Comparison of ENCODE assay signal across 9 cellular contexts in the genomic region with DNA sequence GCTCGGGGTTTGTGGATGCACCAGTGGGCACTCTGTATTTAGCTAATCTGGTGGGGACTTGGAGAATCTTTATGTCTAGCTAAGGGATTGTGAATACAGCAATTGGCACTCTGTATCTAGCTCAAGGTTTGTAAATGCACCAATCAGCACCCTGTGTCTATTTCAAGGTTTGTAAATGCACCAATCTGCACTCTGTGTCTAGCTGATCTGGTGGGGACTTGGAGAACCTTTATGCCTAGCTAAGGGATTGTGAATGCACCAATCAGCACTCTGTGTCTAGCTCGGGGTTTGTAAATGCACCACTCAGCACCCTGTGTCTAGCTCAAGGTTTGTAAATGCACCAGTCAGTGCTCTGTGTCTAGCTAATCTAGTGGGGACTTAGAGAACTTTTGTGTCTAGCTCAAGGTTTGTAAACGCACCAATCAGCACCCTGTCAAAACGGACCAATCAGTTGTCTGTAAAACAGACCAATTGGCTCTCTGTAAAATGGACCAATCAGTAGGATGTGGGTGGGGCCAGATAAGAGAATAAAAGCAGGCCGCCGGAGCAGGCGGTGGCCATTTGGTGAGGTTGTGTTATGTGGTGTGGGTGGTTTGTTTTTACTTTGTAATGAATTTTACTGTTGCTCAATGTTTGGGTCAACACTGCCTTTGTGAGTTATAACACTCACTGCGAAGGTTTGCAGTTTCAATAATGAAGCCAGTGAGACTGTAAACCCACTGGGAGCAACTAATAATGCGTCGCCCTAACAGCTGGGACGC. TPM values are rescaled to one million over a fixed set of nuclear protein-coding genes. Genes with fewer than 3 reads are reported as not detected.
DNase-seq lines count a peak whose midpoint lies in the region; ATAC-seq, FAIRE-seq and TF ChIP-seq lines count a peak whose summit lies in the region.
"Not testable (repeated sequence)": the region's sequence is repeated elsewhere in the genome, so short reads cannot be mapped to it uniquely, and the experiment has no call there.
"Had no signal": no experiment of that assay in that cellular context is flagged by ENCODE, and none has a peak within 500 bp of the region (broad histone marks: within the 10 kb centered on the region; RNA-seq: fewer than 3 reads in every experiment).

No MANE protein-coding gene starts in this region.

- H3K9ac ChIP-seq in K562 (ENCODE audit: insufficient read depth in 1 of 2, low read depth in 2 of 2, low read length in 2 of 2); iPS-15b (ENCODE audit: low read depth, low read length); smooth muscle cell (ENCODE audit: low read depth): not testable (repeated sequence)

- in situ Hi-C loops in ACHN (cut with HindIII; ENCODE audit: low pct_ligation_motif_present, low pct_unique_long_range_greater_than_20kb, low sequenced_read_pairs); K562 (cut with MboI): not testable (repeated sequence)

- H3K27me3 ChIP-seq in K562 (ENCODE audit: control insufficient read depth in 2 of 2, insufficient read depth in 2 of 2, low read length in 2 of 2) = peaks cover 7 to 14% of the 10 kb centered on the region in 2 experiments; a peak in 4 of 5 replicates
- H3K27me3 ChIP-seq in iPS-15b (ENCODE audit: control insufficient read depth, insufficient read depth, low read length); smooth muscle cell (ENCODE audit: low read depth): not testable (repeated sequence)

- TF ChIP-seq POLR2A in K562 (conservative IDR thresholded peaks at IDR 0.05) = not testable (repeated sequence)

- H3K4me1 ChIP-seq in K562 (replicated peaks in 1 of 2; ENCODE audit: control insufficient read depth in 2 of 2, insufficient read depth in 2 of 2, low read length in 2 of 2); iPS-15b (ENCODE audit: control insufficient read depth, insufficient read depth, low read length); smooth muscle cell (ENCODE audit: low read depth): not testable (repeated sequence)

- peak; percentile 64 for DNase-seq in ACHN
- peak; percentile 10 for DNase-seq in ELF-1 (ENCODE audit: low read depth, low spot score)
- not testable (repeated sequence) for DNase-seq in activated CD8-positive, alpha-beta T cell treated with anti-CD3 and anti-CD28 coated beads for 36 hours; K562 (ENCODE audit: extremely low read depth in 1 of 4, low spot score in 3 of 4); natural killer cell treated with Interleukin-12 subunit alpha and Interleukin-12 subunit beta and Interleukin-15 and Interleukin-18, amount 100 ng/mL, for 72 hours (ENCODE audit: low spot score); smooth muscle cell (lab: John Stamatoyannopoulos, UW; ENCODE audit: unreplicated experiment)

- H3K27me3 Mint-ChIP-seq in T-helper 1 cell treated with Interleukin-12 subunit alpha and Interleukin-12 subunit beta and Interleukin-4 antibody, amounts not matched to agents 30 μg/mL and 1 μg/mL, for 36 hours (ENCODE audit: low read depth); activated CD8-positive, alpha-beta T cell treated with anti-CD3 and anti-CD28 coated beads for 36 hours; natural killer cell treated with Interleukin-12 subunit alpha and Interleukin-12 subunit beta and Interleukin-15 and Interleukin-18, amount 100 ng/mL, for 72 hours: not testable (repeated sequence)

- not testable (repeated sequence) for H3F3A ChIP-seq in smooth muscle cell (ENCODE audit: low read depth)

- not testable (repeated sequence) for H3K79me2 ChIP-seq in K562 (ENCODE audit: control insufficient read depth, insufficient read depth, low read length); smooth muscle cell (ENCODE audit: low read depth)

- TF ChIP-seq CTCF in activated CD8-positive, alpha-beta T cell treated with anti-CD3 and anti-CD28 coated beads for 36 hours (IDR thresholded peaks at IDR 0.05); K562 (IDR thresholded peaks at IDR 0.05 in 2 of 3, conservative IDR thresholded peaks at IDR 0.05 in 1 of 3; ENCODE audit: insufficient read depth in 2 of 3, low read depth in 1 of 3, low read length in 3 of 3); smooth muscle cell (IDR thresholded peaks at IDR 0.05; ENCODE audit: borderline replicate concordance, insufficient read depth, poor library complexity, severe bottlenecking): not testable (repeated sequence)

- CTCF ChIA-PET in activated CD8-positive, alpha-beta T cell treated with anti-CD3 and anti-CD28 coated beads for 36 hours (lab: Charles Lee); K562 (lab: Yijun Ruan, JAX; ENCODE audit: low intra/inter-chr PET ratio): not testable (repeated sequence)

- not testable (repeated sequence) for ATAC-seq in activated CD8-positive, alpha-beta T cell treated with anti-CD3 and anti-CD28 coated beads for 36 hours; K562
- peak; percentile 63 to 81 for ATAC-seq in natural killer cell treated with Interleukin-12 subunit alpha and Interleukin-12 subunit beta and Interleukin-15 and Interleukin-18, amount 100 ng/mL, for 72 hours

- intact Hi-C loops in activated CD8-positive, alpha-beta T cell treated with anti-CD3 and anti-CD28 coated beads for 36 hours (cut with micrococcal nuclease); K562 (cut with micrococcal nuclease): not testable (repeated sequence)

- not testable (repeated sequence) for TF ChIP-seq RAD21 in K562 (CRISPR knock-in tag; conservative IDR thresholded peaks at IDR 0.05 in 1 of 2, IDR thresholded peaks at IDR 0.05 in 1 of 2)

- not testable (repeated sequence) for TF ChIP-seq EP300 in K562 (IDR thresholded peaks at IDR 0.05; ENCODE audit: low read length)

- H3K36me3 ChIP-seq in K562 (ENCODE audit: control insufficient read depth, insufficient read depth, low read length); iPS-15b (ENCODE audit: control insufficient read depth, insufficient read depth, low read length); smooth muscle cell (ENCODE audit: low read depth): not testable (repeated sequence)

- not testable (repeated sequence) for H3K4me3 ChIP-seq in K562
- H3K4me3 ChIP-seq in iPS-15b (ENCODE audit: low read depth, low read length) (peak overlapping the region; percentile 51), smooth muscle cell (peak overlapping the region; percentile 56)

- peak overlapping the region; percentile 15 for H3K27ac Mint-ChIP-seq in T-helper 1 cell treated with Interleukin-12 subunit alpha and Interleukin-12 subunit beta and Interleukin-4 antibody, amounts not matched to agents 30 μg/mL and 1 μg/mL, for 36 hours
- H3K27ac Mint-ChIP-seq in activated CD8-positive, alpha-beta T cell treated with anti-CD3 and anti-CD28 coated beads for 36 hours = not testable (repeated sequence)
- peak overlapping the region; percentile 68 to 75 for H3K27ac Mint-ChIP-seq in natural killer cell treated with Interleukin-12 subunit alpha and Interleukin-12 subunit beta and Interleukin-15 and Interleukin-18, amount 100 ng/mL, for 72 hours

- H3K9me1 ChIP-seq in K562 (ENCODE audit: control insufficient read depth, insufficient read depth, low read length) = not testable (repeated sequence)

- H3K9me3 Mint-ChIP-seq in T-helper 1 cell treated with Interleukin-12 subunit alpha and Interleukin-12 subunit beta and Interleukin-4 antibody, amounts not matched to agents 30 μg/mL and 1 μg/mL, for 36 hours; activated CD8-positive, alpha-beta T cell treated with anti-CD3 and anti-CD28 coated beads for 36 hours; natural killer cell treated with Interleukin-12 subunit alpha and Interleukin-12 subunit beta and Interleukin-15 and Interleukin-18, amount 100 ng/mL, for 72 hours: not testable (repeated sequence)

- H3K9me3 ChIP-seq in K562 (replicated peaks; ENCODE audit: control insufficient read depth, insufficient read depth, low read depth, low read length); iPS-15b (ENCODE audit: control insufficient read depth, insufficient read depth, low read length); smooth muscle cell (replicated peaks; ENCODE audit: low read depth): not testable (repeated sequence)

- WGBS in K562 (ENCODE audit: insufficient coverage, low coverage, missing lambda C conversion rate) = 61% methylated on average over 11 of the region's 11 CpGs
- WGBS in smooth muscle cell (ENCODE audit: low lambda C conversion rate) = 96% methylated on average over 11 of the region's 11 CpGs

- peaks cover 11% of the 10 kb centered on the region for H3K4me1 Mint-ChIP-seq in T-helper 1 cell treated with Interleukin-12 subunit alpha and Interleukin-12 subunit beta and Interleukin-4 antibody, amounts not matched to agents 30 μg/mL and 1 μg/mL, for 36 hours (ENCODE audit: low read depth)
- not testable (repeated sequence) for H3K4me1 Mint-ChIP-seq in activated CD8-positive, alpha-beta T cell treated with anti-CD3 and anti-CD28 coated beads for 36 hours (ENCODE audit: low read depth)
- peaks cover 26 to 41% of the 10 kb centered on the region in 2 donors for H3K4me1 Mint-ChIP-seq in natural killer cell treated with Interleukin-12 subunit alpha and Interleukin-12 subunit beta and Interleukin-15 and Interleukin-18, amount 100 ng/mL, for 72 hours (ENCODE audit: low read depth in 2 of 2)

- H4K20me1 ChIP-seq in K562 (replicated peaks; ENCODE audit: control insufficient read depth, insufficient read depth, low read length); smooth muscle cell (ENCODE audit: low read depth): not testable (repeated sequence)

- H3K4me2 ChIP-seq in K562 (ENCODE audit: insufficient read depth, low read length) = not testable (repeated sequence)
- peak overlapping the region; percentile 81 for H3K4me2 ChIP-seq in smooth muscle cell

- not testable (repeated sequence) for H3K36me3 Mint-ChIP-seq in T-helper 1 cell treated with Interleukin-12 subunit alpha and Interleukin-12 subunit beta and Interleukin-4 antibody, amounts not matched to agents 30 μg/mL and 1 μg/mL, for 36 hours (ENCODE audit: low read depth); activated CD8-positive, alpha-beta T cell treated with anti-CD3 and anti-CD28 coated beads for 36 hours (ENCODE audit: low read depth)
- peaks cover 20% of the 10 kb centered on the region for H3K36me3 Mint-ChIP-seq in natural killer cell treated with Interleukin-12 subunit alpha and Interleukin-12 subunit beta and Interleukin-15 and Interleukin-18, amount 100 ng/mL, for 72 hours

- H3K27ac ChIP-seq in K562 (ENCODE audit: extremely low read depth, low read depth, low read length); smooth muscle cell (ENCODE audit: low read depth): not testable (repeated sequence)

- POLR2A ChIA-PET in activated CD8-positive, alpha-beta T cell treated with anti-CD3 and anti-CD28 coated beads for 36 hours (lab: Charles Lee) = not testable (repeated sequence)
- POLR2A ChIA-PET in K562 (lab: Yijun Ruan, JAX) = interaction anchor here (0.8 to 2.6 kb wide), 5 partner anchors 9 to 64 kb away, joined by 3 to 11 read pairs (median 3); no protein-coding TSS in a partner anchor

- BruUV-seq in K562 (replicated peaks; lab: Mats Ljungman, UMichigan) = not testable (repeated sequence)

- not testable (repeated sequence) for H3K4me3 Mint-ChIP-seq in T-helper 1 cell treated with Interleukin-12 subunit alpha and Interleukin-12 subunit beta and Interleukin-4 antibody, amounts not matched to agents 30 μg/mL and 1 μg/mL, for 36 hours
- peak overlapping the region; percentile 36 for H3K4me3 Mint-ChIP-seq in activated CD8-positive, alpha-beta T cell treated with anti-CD3 and anti-CD28 coated beads for 36 hours
- peak overlapping the region; percentile 73 for H3K4me3 Mint-ChIP-seq in natural killer cell treated with Interleukin-12 subunit alpha and Interleukin-12 subunit beta and Interleukin-15 and Interleukin-18, amount 100 ng/mL, for 72 hours

- H2AFZ ChIP-seq in K562 (ENCODE audit: low read depth, low read length) = peak overlapping the region; percentile 89; the same call in 1 of the 2 replicates
- peak overlapping the region; percentile 74 for H2AFZ ChIP-seq in smooth muscle cell (ENCODE audit: low read depth)

- not testable (repeated sequence) for FAIRE-seq in K562 (lab: Jason Lieb, UNC)

RNA-seq across cellular contexts. Expression of a gene that starts 33.8 kb away (rescaled TPM):
- total RNA-seq in activated CD8-positive, alpha-beta T cell treated with anti-CD3 and anti-CD28 coated beads for 36 hours = 1 to 10 TPM; 2.6 to 3.3 TPM
- total RNA-seq in K562 (2011; cell fraction: chromatin; rRNA removed; ENCODE audit: low replicate concordance) = 1.6 and 1.8 TPM in 2 replicates
- total RNA-seq in K562 (2011; cell fraction: nucleolus; rRNA removed) = 1.8 and 2.5 TPM in 2 replicates
- total RNA-seq in K562 (2011; cell fraction: nucleoplasm; rRNA removed) = 1.5 and 4.0 TPM in 2 replicates
- total RNA-seq in K562 (2014; rRNA removed) = 6.7 and 11.7 TPM in 2 replicates
- 11.1 and 14.9 TPM in 2 replicates for total RNA-seq in K562 (2014; rRNA removed; fragmentation: Illumina TruSeq; extraction: Trizol)
- total RNA-seq in K562 (2015; rRNA removed; fragmentation: Illumina TruSeq; extraction: Trizol) = 7.4 and 10.8 TPM in 2 replicates
- total RNA-seq in K562 (2021) = 10.5 TPM in 2 replicates
- 11.8 and 14.0 TPM in 2 replicates for polyA plus RNA-seq in K562 (2011; rRNA removed)
- polyA plus RNA-seq in K562 (2011; cell fraction: cytosol; rRNA removed) = 6.8 and 13.2 TPM in 2 replicates
- 3.6 and 7.2 TPM in 2 replicates for polyA plus RNA-seq in K562 (2011; cell fraction: nucleus; rRNA removed)
- 6.7 and 8.1 TPM in 2 replicates for polyA plus RNA-seq in K562 (2012)
- 12.3 and 12.9 TPM in 2 replicates for polyA plus RNA-seq in K562 (2014; fragmentation: Illumina TruSeq; extraction: Trizol)
- polyA plus RNA-seq in K562 (2014; fragmentation: Nextera tagmentation; extraction: Ambion mirVana) = 10 to 100 TPM; 27.6 to 37.0 TPM
- polyA plus RNA-seq in K562 (2014; rRNA removed) = 9.1 and 10.7 TPM in 2 replicates
- polyA minus RNA-seq in K562 (2011; rRNA and poly(A)+ RNA removed) = 6.4 and 6.5 TPM in 2 replicates
- 3.1 TPM in 1 of 2 replicates, not detected in the other for polyA minus RNA-seq in K562 (2011; cell fraction: cytosol; rRNA and poly(A)+ RNA removed)
- polyA minus RNA-seq in K562 (2011; cell fraction: nucleus; rRNA and poly(A)+ RNA removed) = 1.4 TPM in 1 of 2 replicates, not detected in the other
- total RNA-seq in natural killer cell treated with Interleukin-12 subunit alpha and Interleukin-12 subunit beta and Interleukin-15 and Interleukin-18, amount 100 ng/mL, for 72 hours = 1 to 10 TPM; 2.4 to 4.0 TPM
- total RNA-seq in smooth muscle cell = 2.4 and 6.5 TPM in 2 replicates
- polyA plus RNA-seq in smooth muscle cell = 7.7 and 9.5 TPM in 2 replicates
- total RNA-seq: IMR-90 had no signal

RNA-seq across cellular contexts. Expression of a gene that starts 34.2 kb away (rescaled TPM):
- total RNA-seq in activated CD8-positive, alpha-beta T cell treated with anti-CD3 and anti-CD28 coated beads for 36 hours = 10 to 100 TPM; 34.2 to 35.5 TPM
- total RNA-seq in K562 (2011; cell fraction: chromatin; rRNA removed; ENCODE audit: low replicate concordance) = 9.9 and 14.5 TPM in 2 replicates
- 10.0 and 11.4 TPM in 2 replicates for total RNA-seq in K562 (2011; cell fraction: nucleolus; rRNA removed)
- 8.3 and 10.3 TPM in 2 replicates for total RNA-seq in K562 (2011; cell fraction: nucleoplasm; rRNA removed)
- 50.0 and 52.4 TPM in 2 replicates for total RNA-seq in K562 (2014; rRNA removed)
- 87.0 and 95.7 TPM in 2 replicates for total RNA-seq in K562 (2014; rRNA removed; fragmentation: Illumina TruSeq; extraction: Trizol)
- 87.3 and 90.9 TPM in 2 replicates for total RNA-seq in K562 (2015; rRNA removed; fragmentation: Illumina TruSeq; extraction: Trizol)
- 52.4 and 56.5 TPM in 2 replicates for total RNA-seq in K562 (2021)
- 49.0 and 69.7 TPM in 2 replicates for polyA plus RNA-seq in K562 (2011; rRNA removed)
- polyA plus RNA-seq in K562 (2011; cell fraction: cytosol; rRNA removed) = 16.3 and 22.3 TPM in 2 replicates
- 16.1 and 17.8 TPM in 2 replicates for polyA plus RNA-seq in K562 (2011; cell fraction: nucleus; rRNA removed)
- polyA plus RNA-seq in K562 (2012) = 28.9 and 46.1 TPM in 2 replicates
- polyA plus RNA-seq in K562 (2014; fragmentation: Illumina TruSeq; extraction: Trizol) = 85.9 and 108 TPM in 2 replicates
- polyA plus RNA-seq in K562 (2014; fragmentation: Nextera tagmentation; extraction: Ambion mirVana) = 100 to 1,000 TPM; 189 to 200 TPM
- 63.5 and 64.4 TPM in 2 replicates for polyA plus RNA-seq in K562 (2014; rRNA removed)
- polyA minus RNA-seq in K562 (2011; rRNA and poly(A)+ RNA removed) = 31.3 and 35.1 TPM in 2 replicates
- 9.4 and 11.9 TPM in 2 replicates for polyA minus RNA-seq in K562 (2011; cell fraction: cytosol; rRNA and poly(A)+ RNA removed)
- polyA minus RNA-seq in K562 (2011; cell fraction: nucleus; rRNA and poly(A)+ RNA removed) = 6.9 and 11.3 TPM in 2 replicates
- 10 to 100 TPM; 24.8 to 27.7 TPM for total RNA-seq in natural killer cell treated with Interleukin-12 subunit alpha and Interleukin-12 subunit beta and Interleukin-15 and Interleukin-18, amount 100 ng/mL, for 72 hours
- 20.9 and 23.8 TPM in 2 replicates for total RNA-seq in smooth muscle cell
- 19.4 and 22.0 TPM in 2 replicates for polyA plus RNA-seq in smooth muscle cell
